1 cellular context compared by ENCODE assay signal in the genomic region with DNA sequence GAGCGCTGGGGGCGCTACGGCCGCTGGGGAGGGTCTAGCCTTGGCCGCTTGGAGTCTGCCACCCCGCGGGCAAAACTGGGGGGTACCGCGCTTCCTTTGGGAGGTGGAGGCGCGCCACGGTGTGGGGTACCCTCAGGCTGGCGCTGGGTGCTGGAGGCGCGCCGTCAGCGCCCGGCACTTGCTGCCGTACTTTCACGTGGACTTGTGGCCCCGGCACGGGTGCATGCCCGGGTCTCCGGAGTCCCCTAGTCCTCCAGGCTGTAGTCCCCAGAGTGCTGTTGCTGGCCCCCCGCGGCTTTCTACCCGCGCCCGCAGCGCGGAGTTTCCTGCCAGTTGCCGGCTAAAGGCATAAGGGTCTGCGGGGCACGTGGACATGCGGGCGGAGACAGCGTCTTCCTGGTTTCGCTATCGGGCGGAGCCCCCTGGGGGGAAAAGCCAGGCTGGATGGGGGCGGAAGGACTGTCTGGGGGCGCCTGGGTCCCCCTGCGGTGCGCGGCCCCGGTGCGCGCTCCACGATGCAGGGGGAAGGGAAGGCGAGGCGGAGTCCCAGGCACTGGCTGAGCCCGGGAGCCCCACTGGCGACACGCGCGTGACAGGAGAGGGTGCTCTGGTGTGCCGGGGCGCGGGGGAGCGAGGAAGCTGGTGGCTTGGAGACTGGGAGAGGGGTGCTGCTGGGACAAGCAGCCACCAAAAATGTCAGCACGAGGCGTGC.
TF ChIP-seq lines count a peak whose summit lies in the region.

No MANE protein-coding gene starts in this region.

TF ChIP-seq in K562, 482 proteins besides CTCF, POLR2A, EP300 and RAD21 (continued from another document and continues in another):
- 0 out of 2 replicates have a peak, but pooled peaks have one; percentile 24 for TF ChIP-seq AFF4 (CRISPR knock-in tag; IDR thresholded peaks at IDR 0.05)
- no peak for TF ChIP-seq HDAC6 (IDR thresholded peaks at IDR 0.05; ENCODE audit: low read depth, low read length)
- TF ChIP-seq GATAD2B (IDR thresholded peaks at IDR 0.05; ENCODE audit: borderline replicate concordance) = 0 out of 2 replicates have a peak, but pooled peaks have one; percentile 12
- TF ChIP-seq CBFB (CRISPR knock-in tag; IDR thresholded peaks at IDR 0.05) = 0 out of 2 replicates have a peak, but pooled peaks have one; percentile 15
- no peak for TF ChIP-seq SMARCA4 (IDR thresholded peaks at IDR 0.05)
- peak; percentile 60 for TF ChIP-seq FIP1L1 (IDR thresholded peaks at IDR 0.05; ENCODE audit: low read depth, low read length, poor library complexity, severe bottlenecking)
- TF ChIP-seq HEY1 (CRISPR knock-in tag; IDR thresholded peaks at IDR 0.05; ENCODE audit: borderline replicate concordance) = no peak
- no peak for TF ChIP-seq BRD9 (IDR thresholded peaks at IDR 0.05; ENCODE audit: low read depth, partially characterized antibody)
- no peak for TF ChIP-seq MEF2D (tag; conservative IDR thresholded peaks at IDR 0.05; ENCODE audit: low read depth)
- no peak for TF ChIP-seq DACH1 (IDR thresholded peaks at IDR 0.05; ENCODE audit: partially characterized antibody)
- no peak for TF ChIP-seq EWSR1 (IDR thresholded peaks at IDR 0.05; ENCODE audit: borderline replicate concordance, low read depth, partially characterized antibody)
- peak; percentile 53; the same call in 1 of the 2 replicates for TF ChIP-seq MGA (IDR thresholded peaks at IDR 0.05)
- 0 out of 2 replicates have a peak, but pooled peaks have one; percentile 5 for TF ChIP-seq CREM (IDR thresholded peaks at IDR 0.05; ENCODE audit: low read depth)
- TF ChIP-seq, protein P1, sequence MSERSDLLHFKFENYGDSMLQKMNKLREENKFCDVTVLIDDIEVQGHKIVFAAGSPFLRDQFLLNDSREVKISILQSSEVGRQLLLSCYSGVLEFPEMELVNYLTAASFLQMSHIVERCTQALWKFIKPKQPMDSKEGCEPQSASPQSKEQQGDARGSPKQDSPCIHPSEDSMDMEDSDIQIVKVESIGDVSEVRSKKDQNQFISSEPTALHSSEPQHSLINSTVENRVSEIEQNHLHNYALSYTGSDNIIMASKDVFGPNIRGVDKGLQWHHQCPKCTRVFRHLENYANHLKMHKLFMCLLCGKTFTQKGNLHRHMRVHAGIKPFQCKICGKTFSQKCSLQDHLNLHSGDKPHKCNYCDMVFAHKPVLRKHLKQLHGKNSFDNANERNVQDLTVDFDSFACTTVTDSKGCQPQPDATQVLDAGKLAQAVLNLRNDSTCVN (CRISPR knock-in tag; IDR thresholded peaks at IDR 0.05) = no peak
- TF ChIP-seq ETV5 (CRISPR knock-in tag; IDR thresholded peaks at IDR 0.05; ENCODE audit: low read depth) = 0 out of 2 replicates have a peak, but pooled peaks have one; percentile 14
- TF ChIP-seq ZNF699 (CRISPR knock-in tag; IDR thresholded peaks at IDR 0.05; ENCODE audit: insufficient replicate concordance) = no peak
- TF ChIP-seq HDAC8 (tag; IDR thresholded peaks at IDR 0.05) = no peak
- TF ChIP-seq ATF6 (CRISPR knock-in tag; IDR thresholded peaks at IDR 0.05) = peak; percentile 93; the same call in 1 of the 2 replicates
- TF ChIP-seq E2F6 (IDR thresholded peaks at IDR 0.05; ENCODE audit: borderline replicate concordance in 1 of 2, extremely low read depth in 1 of 2, insufficient read depth in 1 of 2, insufficient read length in 1 of 2, low read depth in 1 of 2, low read length in 1 of 2, poor library complexity in 1 of 2, severe bottlenecking in 1 of 2) = peak in 1 of 2 experiments; percentile 32
- TF ChIP-seq ZNF354B (CRISPR knock-in tag; IDR thresholded peaks at IDR 0.05) = no peak
- 0 out of 2 replicates have a peak, but pooled peaks have one; percentile 48 for TF ChIP-seq KDM2B (CRISPR knock-in tag; IDR thresholded peaks at IDR 0.05)
- no peak for TF ChIP-seq TCF7 (IDR thresholded peaks at IDR 0.05; ENCODE audit: borderline replicate concordance)
- TF ChIP-seq DDX20 (tag; IDR thresholded peaks at IDR 0.05; ENCODE audit: low read depth) = no peak
- no peak for TF ChIP-seq NEUROD1 (IDR thresholded peaks at IDR 0.05; ENCODE audit: borderline replicate concordance, low read depth, low read length, partially characterized antibody)
- no peak for TF ChIP-seq WHSC1 (IDR thresholded peaks at IDR 0.05; ENCODE audit: low read length)
- no peak for TF ChIP-seq CEBPB (tag; IDR thresholded peaks at IDR 0.05)
- TF ChIP-seq ZNF395 (CRISPR knock-in tag; IDR thresholded peaks at IDR 0.05) = peak; percentile 9; the same call in 1 of the 2 replicates
- peak; percentile 46; the same call in 1 of the 2 replicates for TF ChIP-seq GABPB1 (CRISPR knock-in tag; IDR thresholded peaks at IDR 0.05)
- TF ChIP-seq BRF2 (IDR thresholded peaks at IDR 0.05; ENCODE audit: borderline replicate concordance, insufficient read depth, insufficient read length) = no peak
- no peak for TF ChIP-seq MIER1 (IDR thresholded peaks at IDR 0.05; ENCODE audit: low read depth)
- no peak for TF ChIP-seq ZC3H11A (IDR thresholded peaks at IDR 0.05; ENCODE audit: low read depth, low read length)
